In the genomic region with DNA sequence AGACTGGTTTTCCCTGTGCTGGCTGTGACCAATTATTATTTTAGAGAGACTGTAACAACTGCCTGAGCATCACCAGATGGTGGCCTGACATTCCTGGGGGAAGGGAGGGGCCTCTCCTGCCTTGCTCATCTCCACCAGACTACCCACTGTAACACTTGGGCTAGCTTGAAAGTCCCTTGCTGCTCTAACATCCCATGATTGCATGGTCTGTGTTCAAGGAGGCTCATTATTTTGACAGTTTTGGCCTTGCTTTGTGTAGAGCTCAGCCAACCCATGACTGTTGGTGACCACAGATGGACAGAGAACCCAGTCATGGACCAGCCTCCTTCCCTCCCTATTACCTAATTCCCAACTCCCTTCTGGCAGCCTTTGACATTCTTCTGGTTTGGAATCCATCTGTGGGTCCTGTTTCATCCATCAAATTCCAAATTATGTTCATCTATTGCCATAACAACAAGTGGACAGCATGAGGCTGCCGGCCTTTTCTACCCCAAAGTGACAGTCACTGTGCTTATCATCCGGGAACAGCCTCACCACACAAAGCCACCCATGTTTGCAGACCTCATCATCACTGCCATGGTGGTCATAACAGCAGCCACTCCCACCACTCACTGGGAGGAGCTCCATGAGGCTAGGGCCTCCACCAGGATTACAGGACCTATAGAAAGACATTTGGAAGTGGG, we compare ENCODE assay signal across 20 cellular contexts. TPM values are rescaled to one million over a fixed set of nuclear protein-coding genes. Genes with fewer than 3 reads are reported as not detected.
DNase-seq lines count a peak whose midpoint lies in the region; ATAC-seq, FAIRE-seq and TF ChIP-seq lines count a peak whose summit lies in the region.
"Had no signal": no experiment of that assay in that cellular context is flagged by ENCODE, and none has a peak within 500 bp of the region (broad histone marks: within the 10 kb centered on the region; RNA-seq: fewer than 3 reads in every experiment).

No MANE protein-coding gene starts in this region.

- H3K4me1 ChIP-seq in astrocyte (ENCODE audit: insufficient read depth, low read length): peaks cover 15% of the 10 kb centered on the region
- no peaks in the 10 kb centered on the region for H3K4me1 ChIP-seq in lung (ENCODE audit: control insufficient read depth in 2 of 2, insufficient read depth in 2 of 2, low read length in 2 of 2)
- peaks cover 2% of the 10 kb centered on the region for H3K4me1 ChIP-seq in stomach smooth muscle (ENCODE audit: control insufficient read depth, insufficient read depth, low read length)
- H3K4me1 ChIP-seq: adrenal gland had no signal

- H3K4me1 Mint-ChIP-seq in astrocyte (ENCODE audit: low read depth, unreplicated experiment) (peaks cover 17% of the 10 kb centered on the region), chondrocyte (ENCODE audit: low read depth) (peaks cover 12% of the 10 kb centered on the region)
- H3K4me1 Mint-ChIP-seq: activated CD4-positive, alpha-beta T cell treated with anti-CD3 and anti-CD28 coated beads for 36 hours; activated CD8-positive, alpha-beta memory T cell treated with anti-CD3 and anti-CD28 coated beads, Interleukin-2, amount 10 ng/mL, durations not matched to agents 7 days and 5 days had no signal

- H3K36me3 ChIP-seq in astrocyte (ENCODE audit: insufficient read depth, low read length): no peaks in the 10 kb centered on the region
- no peaks in the 10 kb centered on the region for H3K36me3 ChIP-seq in lung (ENCODE audit: control insufficient read depth in 2 of 2, insufficient read depth in 2 of 2, low read length in 2 of 2)
- H3K36me3 ChIP-seq in stomach smooth muscle (ENCODE audit: control insufficient read depth in 2 of 2, insufficient read depth in 2 of 2, low read length in 2 of 2): no peaks in the 10 kb centered on the region
- H3K36me3 ChIP-seq: adrenal gland, esophagus squamous epithelium, vagina had no signal

- H3K9ac ChIP-seq in astrocyte (ENCODE audit: low read length): peak overlapping the region; percentile 3
- H3K9ac ChIP-seq in stomach smooth muscle (ENCODE audit: low read length in 2 of 2): no peak overlapping the region

- H3K27me3 Mint-ChIP-seq in astrocyte (ENCODE audit: low read depth, unreplicated experiment): no peaks in the 10 kb centered on the region
- H3K27me3 Mint-ChIP-seq in chondrocyte (ENCODE audit: low read depth): no peaks in the 10 kb centered on the region
- H3K27me3 Mint-ChIP-seq: activated CD4-positive, alpha-beta T cell treated with anti-CD3 and anti-CD28 coated beads for 36 hours; activated CD8-positive, alpha-beta memory T cell treated with anti-CD3 and anti-CD28 coated beads, Interleukin-2, amount 10 ng/mL, durations not matched to agents 7 days and 5 days had no signal

- H3K27ac Mint-ChIP-seq in astrocyte (ENCODE audit: unreplicated experiment): peak overlapping the region; percentile 94
- H3K27ac Mint-ChIP-seq in activated naive CD4-positive, alpha-beta T cell treated with anti-CD3 and anti-CD28 coated beads, Interleukin-2, amount 50 U/mL, for 72 hours: no peak overlapping the region
- no peak overlapping the region for H3K27ac Mint-ChIP-seq in chondrocyte (ENCODE audit: unreplicated experiment)
- H3K27ac Mint-ChIP-seq: activated CD4-positive, alpha-beta T cell treated with anti-CD3 and anti-CD28 coated beads for 36 hours; activated CD8-positive, alpha-beta memory T cell treated with anti-CD3 and anti-CD28 coated beads, Interleukin-2, amount 10 ng/mL, durations not matched to agents 7 days and 5 days had no signal

- H3K36me3 Mint-ChIP-seq in astrocyte (ENCODE audit: low read depth, unreplicated experiment): no peaks in the 10 kb centered on the region
- H3K36me3 Mint-ChIP-seq in activated naive CD4-positive, alpha-beta T cell treated with anti-CD3 and anti-CD28 coated beads, Interleukin-2, amount 50 U/mL, for 72 hours: peaks cover 0 to 5% of the 10 kb centered on the region in 2 donors
- H3K36me3 Mint-ChIP-seq in chondrocyte (ENCODE audit: low read depth): no peaks in the 10 kb centered on the region
- H3K36me3 Mint-ChIP-seq: activated CD8-positive, alpha-beta memory T cell treated with anti-CD3 and anti-CD28 coated beads, Interleukin-2, amount 10 ng/mL, durations not matched to agents 7 days and 5 days had no signal

- H3K27ac ChIP-seq in astrocyte (ENCODE audit: low read depth, low read length): peak overlapping the region; percentile 67
- H3K27ac ChIP-seq in lung (ENCODE audit: low read depth in 1 of 2, low read length in 1 of 2): no peak overlapping the region
- H3K27ac ChIP-seq in stomach smooth muscle (ENCODE audit: low read length): peak overlapping the region; percentile 24
- H3K27ac ChIP-seq: adrenal gland, hepatocyte, PC-9, vagina had no signal

- no peaks in the 10 kb centered on the region for H3K79me2 ChIP-seq in astrocyte (ENCODE audit: insufficient read depth, low read length)
- H3K79me2 ChIP-seq: hepatocyte had no signal

- H3K4me3 ChIP-seq in astrocyte (ENCODE audit: insufficient read depth, low read depth, low read length): no peak overlapping the region
- no peak overlapping the region for H3K4me3 ChIP-seq in lung
- H3K4me3 ChIP-seq in stomach smooth muscle (ENCODE audit: low read length in 2 of 2): no peak overlapping the region
- H3K4me3 ChIP-seq: adrenal gland, esophagus squamous epithelium, hepatocyte, PC-9, vagina had no signal

- FAIRE-seq in astrocyte (lab: Jason Lieb, UNC): no peak

- WGBS in lung, 2 donors: 88 to 90% methylated on average over 2 of the region's 2 CpGs

- H3K9me3 Mint-ChIP-seq in astrocyte (ENCODE audit: unreplicated experiment): peaks cover 3% of the 10 kb centered on the region
- H3K9me3 Mint-ChIP-seq in activated naive CD4-positive, alpha-beta T cell treated with anti-CD3 and anti-CD28 coated beads, Interleukin-2, amount 50 U/mL, for 72 hours: no peaks in the 10 kb centered on the region
- no peaks in the 10 kb centered on the region for H3K9me3 Mint-ChIP-seq in chondrocyte (ENCODE audit: low read depth)
- H3K9me3 Mint-ChIP-seq: central memory CD8-positive, alpha-beta T cell had no signal

- no peaks in the 10 kb centered on the region for H4K20me1 ChIP-seq in astrocyte (ENCODE audit: insufficient read depth, low read length)

- H3K9me3 ChIP-seq in astrocyte (ENCODE audit: insufficient read depth, low read depth, low read length): no peaks in the 10 kb centered on the region
- peaks cover 0 to 2% of the 10 kb centered on the region in 2 donors for H3K9me3 ChIP-seq in lung (ENCODE audit: control insufficient read depth in 2 of 2, insufficient read depth in 1 of 2, low read length in 1 of 2)
- H3K9me3 ChIP-seq in stomach smooth muscle (ENCODE audit: control insufficient read depth in 2 of 2, low read length in 2 of 2): no peaks in the 10 kb centered on the region
- H3K9me3 ChIP-seq: adrenal gland, esophagus squamous epithelium, vagina had no signal

- peak overlapping the region; percentile 69 for H3K4me2 ChIP-seq in astrocyte (ENCODE audit: low read length)
- H3K4me2 ChIP-seq: hepatocyte, PC-9 had no signal

- DNase-seq in GM03348 (ENCODE audit: low spot score) (peak; percentile 31), astrocyte (ENCODE audit: low read depth) (peak; percentile 78), lung (ENCODE audit: low spot score) (no peak), chondrocyte (ENCODE audit: low spot score) (no peak), NCI-H1105 (lab: John Stamatoyannopoulos, UW) (no peak)
- no peak for DNase-seq in activated naive CD4-positive, alpha-beta T cell treated with anti-CD3 and anti-CD28 coated beads, Interleukin-2, amount 50 U/mL, for 72 hours (ENCODE audit: low spot score in 2 of 2)
- DNase-seq: activated CD4-positive, alpha-beta T cell treated with anti-CD3 and anti-CD28 coated beads for 36 hours; activated CD8-positive, alpha-beta memory T cell treated with anti-CD3 and anti-CD28 coated beads, Interleukin-2, amount 10 ng/mL, durations not matched to agents 7 days and 5 days; adrenal gland; effector CD4-positive, alpha-beta T cell; esophagus squamous epithelium; islet precursor cell; NCI-H526 treated with DMSO at 0.1 percent for 48 hours; PC-9; stimulated activated naive CD4-positive, alpha-beta T cell treated with Interleukin-2 at 50 U/mL for 16 hours had no signal

- TF ChIP-seq CTCF in astrocyte (IDR thresholded peaks at IDR 0.05; ENCODE audit: insufficient read depth, low read depth, low read length) (no peak), lung (IDR thresholded peaks at IDR 0.05; ENCODE audit: control extremely low read depth, extremely low read depth) (no peak), chondrocyte (IDR thresholded peaks at IDR 0.05) (no peak)

- H3K4me3 Mint-ChIP-seq in astrocyte (ENCODE audit: unreplicated experiment) (no peak overlapping the region), chondrocyte (ENCODE audit: unreplicated experiment) (no peak overlapping the region)
- H3K4me3 Mint-ChIP-seq: activated CD4-positive, alpha-beta T cell treated with anti-CD3 and anti-CD28 coated beads for 36 hours; activated CD8-positive, alpha-beta memory T cell treated with anti-CD3 and anti-CD28 coated beads, Interleukin-2, amount 10 ng/mL, durations not matched to agents 7 days and 5 days; central memory CD8-positive, alpha-beta T cell had no signal

- H2AFZ ChIP-seq in astrocyte (ENCODE audit: low read depth, low read length): no peak overlapping the region
- H2AFZ ChIP-seq: hepatocyte, PC-9 had no signal

- ATAC-seq in lung (ENCODE audit: insufficient read depth, low FRiP score) (peak; percentile 37), GM19455 (IDR thresholded peaks at IDR 0.05; ENCODE audit: unreplicated experiment) (no peak)
- no peak for ATAC-seq in activated naive CD4-positive, alpha-beta T cell treated with anti-CD3 and anti-CD28 coated beads, Interleukin-2, amount 50 U/mL, for 72 hours
- ATAC-seq: activated CD4-positive, alpha-beta T cell treated with anti-CD3 and anti-CD28 coated beads for 36 hours; activated CD8-positive, alpha-beta memory T cell treated with anti-CD3 and anti-CD28 coated beads, Interleukin-2, amount 10 ng/mL, durations not matched to agents 7 days and 5 days had no signal

- no peaks in the 10 kb centered on the region for H3K27me3 ChIP-seq in astrocyte (ENCODE audit: insufficient read depth, low read length)
- H3K27me3 ChIP-seq in lung (ENCODE audit: control insufficient read depth, insufficient read depth): no peaks in the 10 kb centered on the region
- H3K27me3 ChIP-seq in stomach smooth muscle (ENCODE audit: control insufficient read depth in 1 of 2, insufficient read depth in 2 of 2, low read length in 2 of 2): no peaks in the 10 kb centered on the region
- H3K27me3 ChIP-seq: adrenal gland, esophagus squamous epithelium, hepatocyte, vagina had no signal

RNA-seq across cellular contexts. Expression of a gene that starts 49.0 kb away (rescaled TPM):
- total RNA-seq in astrocyte (40.3 and 44.8 TPM in 2 replicates), lung (10 to 100 TPM; 21.7 to 33.3 TPM), chondrocyte (34.6 to 36.4 TPM (median 35.9 TPM) in 3 replicates)
- polyA plus RNA-seq in lung: 1 to 10 TPM; 4.9 to 7.9 TPM
- total RNA-seq in activated naive CD4-positive, alpha-beta T cell treated with anti-CD3 and anti-CD28 coated beads, Interleukin-2, amount 50 U/mL, for 72 hours: 10 to 100 TPM; 19.2 to 24.9 TPM

Comparison
In these comparisons a context has a peak if more than half of its experiments do, and no peak if none do; other contexts are left out.
1. DNase-seq: peak in GM03348 (single experiment) and astrocyte (single experiment); none in lung (single experiment), activated naive CD4-positive, alpha-beta T cell treated with anti-CD3 and anti-CD28 coated beads, Interleukin-2, amount 50 U/mL, for 72 hours (0 of 2), chondrocyte (single experiment) and NCI-H1105 (single experiment).
2. H3K27ac ChIP-seq: peak in astrocyte (single experiment) and stomach smooth muscle (single experiment); none in lung (0 of 2).